23 cellular contexts compared by ENCODE assay signal in the genomic region with DNA sequence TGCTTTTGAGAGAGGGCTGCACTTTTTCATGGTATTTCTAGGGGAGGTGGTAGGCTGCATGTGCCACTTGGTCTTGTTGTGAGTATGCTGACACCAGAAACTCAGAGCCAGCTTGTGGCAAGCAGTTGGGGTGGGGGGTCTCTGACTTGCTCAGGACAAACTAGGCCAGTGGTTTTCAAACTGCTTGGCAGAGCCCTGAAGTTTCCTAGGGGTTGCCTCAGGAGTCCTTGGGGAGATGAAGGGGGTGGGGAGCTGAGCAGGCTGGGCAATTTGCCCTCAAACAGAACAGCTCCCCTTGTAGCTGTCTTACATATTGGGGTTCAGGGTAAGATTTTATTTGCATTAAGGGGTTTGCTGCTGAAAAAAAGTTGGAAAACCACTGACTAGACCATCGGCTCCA. TPM values are rescaled to one million over a fixed set of nuclear protein-coding genes. Genes with fewer than 3 reads are reported as not detected.
DNase-seq lines count a peak whose midpoint lies in the region; ATAC-seq, FAIRE-seq and TF ChIP-seq lines count a peak whose summit lies in the region.
"Had no signal": no experiment of that assay in that cellular context is flagged by ENCODE, and none has a peak within 500 bp of the region (broad histone marks: within the 10 kb centered on the region; RNA-seq: fewer than 3 reads in every experiment).

No MANE protein-coding gene starts in this region.

- H3K9me3 Mint-ChIP-seq in chondrocyte (ENCODE audit: low read depth), result no peaks in the 10 kb centered on the region
- H3K9me3 Mint-ChIP-seq: CD8-positive, alpha-beta memory T cell had no signal

- H3K4me1 ChIP-seq in Loucy (ENCODE audit: insufficient read depth, low read length, poor library complexity, severe bottlenecking) (peaks cover 31% of the 10 kb centered on the region), HepG2 (ENCODE audit: insufficient read depth, low read length) (peaks cover 32% of the 10 kb centered on the region), osteoblast (ENCODE audit: insufficient read depth, low read length) (peaks cover 39% of the 10 kb centered on the region)
- H3K4me1 ChIP-seq: BE2C had no signal

- BruUV-seq in HepG2 (replicated peaks; lab: Mats Ljungman, UMichigan), result no TSS peak

- intact Hi-C loops in HepG2 (cut with micrococcal nuclease; ENCODE audit: unreplicated experiment), result no loop called here

- CTCF ChIA-PET in HepG2 (lab: Yijun Ruan, JAX; ENCODE audit: low intra/inter-chr PET ratio, low total read pairs), result no interaction called here

- peaks cover 9% of the 10 kb centered on the region for H3K36me3 Mint-ChIP-seq in chondrocyte (ENCODE audit: low read depth)

- H3K4me3 ChIP-seq in Loucy (ENCODE audit: low read length, poor library complexity, severe bottlenecking) (peak overlapping the region; percentile 4), HepG2 (replicated peaks in 1 of 3; ENCODE audit: insufficient read depth in 1 of 3, low read depth in 2 of 3, low read length in 3 of 3) (no peak overlapping the region), osteoblast (ENCODE audit: insufficient read depth, low read length) (no peak overlapping the region)
- H3K4me3 ChIP-seq: HAP-1, K562 had no signal

- H4K20me1 ChIP-seq in Loucy (ENCODE audit: insufficient read depth, low read length, poor library complexity, severe bottlenecking) (peaks cover 9% of the 10 kb centered on the region), HepG2 (ENCODE audit: insufficient read depth, low read length) (no peaks in the 10 kb centered on the region), osteoblast (ENCODE audit: insufficient read depth, low read length) (peaks cover 38% of the 10 kb centered on the region)

- H3K4me2 ChIP-seq in Loucy (ENCODE audit: low read depth, low read length, poor library complexity, severe bottlenecking) (peak overlapping the region; percentile 91), HepG2 (ENCODE audit: low read depth, low read length) (no peak overlapping the region), osteoblast (ENCODE audit: insufficient read depth, low read length) (peak overlapping the region; percentile 4)

- ATAC-seq in HepG2, result no peak
- ATAC-seq in GM18909 (IDR thresholded peaks at IDR 0.05; ENCODE audit: poor library complexity, unreplicated experiment), result no peak
- no peak for ATAC-seq in HG02885 (IDR thresholded peaks at IDR 0.05; ENCODE audit: poor library complexity, unreplicated experiment)
- ATAC-seq: K562 had no signal

- DNase-seq in chondrocyte (ENCODE audit: low spot score), result no peak
- DNase-seq in HepG2 (ENCODE audit: low spot score), result no peak
- DNase-seq in osteoblast (ENCODE audit: insufficient read length, low spot score, missing footprints), result no peak
- no peak for DNase-seq in putamen (ENCODE audit: low spot score)
- DNase-seq: ACHN; BE2C; C1 segment of cervical spinal cord; CD4-positive, CD25-positive, alpha-beta regulatory T cell; CD8-positive, alpha-beta memory T cell; COR-L47; DMS 273 treated with DMSO at 0.1 percent for 48 hours; GDM1; IMR-90 had no signal

- POLR2A ChIA-PET in HepG2 (lab: Yijun Ruan, JAX), result interaction anchor here (1.4 to 18.7 kb wide), 3 partner anchors 9 to 24 kb away, joined by 6 to 1053 read pairs (median 19); a partner anchor contains a TSS

- peak overlapping the region; percentile 8 for H3K27ac Mint-ChIP-seq in chondrocyte (ENCODE audit: unreplicated experiment)
- H3K27ac Mint-ChIP-seq: CD4-positive, CD25-positive, alpha-beta regulatory T cell had no signal

- H3K9me3 ChIP-seq in Loucy (ENCODE audit: insufficient read depth, low read depth, low read length) (no peaks in the 10 kb centered on the region), HepG2 (ENCODE audit: low read length) (no peaks in the 10 kb centered on the region), osteoblast (ENCODE audit: low read depth, low read length) (no peaks in the 10 kb centered on the region)
- H3K9me3 ChIP-seq: BE2C, HAP-1 had no signal

- TF ChIP-seq POLR2A in HepG2 (IDR thresholded peaks at IDR 0.05; ENCODE audit: insufficient read depth in 1 of 2, low read depth in 2 of 2, low read length in 2 of 2), result no peak

- H3K27ac ChIP-seq in HepG2 (ENCODE audit: extremely low read length, insufficient read depth, low read length) (no peak overlapping the region), osteoblast (ENCODE audit: low read depth, low read length) (no peak overlapping the region)
- H3K27ac ChIP-seq: HL-60 had no signal

- FAIRE-seq in HepG2 (lab: Jason Lieb, UNC), result no peak
- FAIRE-seq: A204.1, GM12892, GM18507, H1, K562 had no signal

- H3K27me3 ChIP-seq in Loucy (ENCODE audit: insufficient read depth, low read length, poor library complexity, severe bottlenecking), result no peaks in the 10 kb centered on the region
- H3K27me3 ChIP-seq in HepG2 (ENCODE audit: control insufficient read depth in 1 of 2, insufficient read depth in 2 of 2, low read length in 2 of 2), result no peaks in the 10 kb centered on the region; a peak in 1 of 5 replicates
- H3K27me3 ChIP-seq in osteoblast (ENCODE audit: insufficient read depth, low read length), result no peaks in the 10 kb centered on the region
- H3K27me3 ChIP-seq: BE2C had no signal

- H3K4me1 Mint-ChIP-seq in chondrocyte (ENCODE audit: low read depth), result peaks cover 41% of the 10 kb centered on the region
- H3K4me1 Mint-ChIP-seq: CD8-positive, alpha-beta memory T cell had no signal

- H3K27me3 Mint-ChIP-seq in chondrocyte (ENCODE audit: low read depth), result no peaks in the 10 kb centered on the region

- H3K36me3 ChIP-seq in Loucy (ENCODE audit: insufficient read depth, low read length) (no peaks in the 10 kb centered on the region), HepG2 (replicated peaks in 1 of 2; ENCODE audit: control insufficient read depth in 1 of 2, insufficient read depth in 2 of 2, low read length in 2 of 2) (peaks cover 27 to 38% of the 10 kb centered on the region in 2 experiments), osteoblast (ENCODE audit: insufficient read depth, low read length) (peaks cover 46% of the 10 kb centered on the region)

- H3K79me2 ChIP-seq in Loucy (ENCODE audit: insufficient read depth, low read length), result peaks cover 50% of the 10 kb centered on the region
- H3K79me2 ChIP-seq in HepG2 (ENCODE audit: insufficient read depth, low read length), result peaks cover 34% of the 10 kb centered on the region
- H3K79me2 ChIP-seq in osteoblast (ENCODE audit: insufficient read depth, low read length), result peaks cover 71% of the 10 kb centered on the region

- no peak for TF ChIP-seq CTCF in Loucy (conservative IDR thresholded peaks at IDR 0.05; ENCODE audit: low read length)
- no peak for TF ChIP-seq CTCF in chondrocyte (IDR thresholded peaks at IDR 0.05)
- no peak for TF ChIP-seq CTCF in HepG2 (CRISPR knock-in tag; IDR thresholded peaks at IDR 0.05)
- no peak for TF ChIP-seq CTCF in osteoblast (IDR thresholded peaks at IDR 0.05; ENCODE audit: extremely low read depth, low read depth, low read length)

- H2AFZ ChIP-seq in Loucy (ENCODE audit: low read length) (no peak overlapping the region), HepG2 (ENCODE audit: low read length) (no peak overlapping the region), osteoblast (ENCODE audit: low read length) (no peak overlapping the region)

- peak overlapping the region; percentile 97 for H3K9ac ChIP-seq in Loucy (ENCODE audit: low read depth, low read length, poor library complexity, severe bottlenecking)
- H3K9ac ChIP-seq in HepG2 (ENCODE audit: insufficient read depth, low read depth, low read length), result no peak overlapping the region

- no peak overlapping the region for H3K4me3 Mint-ChIP-seq in chondrocyte (ENCODE audit: unreplicated experiment)
- H3K4me3 Mint-ChIP-seq: CD8-positive, alpha-beta memory T cell had no signal

- in situ Hi-C loops in HepG2 (cut with HindIII; ENCODE audit: extremely low pct_ligation_motif_present, low pct_unique_long_range_greater_than_20kb), result loop anchor here (25.0 kb wide), 1 partner anchor 827 kb away; a partner anchor contains a TSS

- H3F3A ChIP-seq in Loucy (ENCODE audit: low read depth), result no peaks in the 10 kb centered on the region

- TF ChIP-seq EP300 in HepG2 (IDR thresholded peaks at IDR 0.05; ENCODE audit: low read depth in 2 of 2, low read length in 2 of 2) (no peak), HepG2 (CRISPR knock-in tag; IDR thresholded peaks at IDR 0.05; ENCODE audit: borderline replicate concordance) (no peak)

- H3K9me2 ChIP-seq in Loucy (replicated peaks; ENCODE audit: low read depth, low read length), result no peaks in the 10 kb centered on the region

- WGBS in HepG2 (ENCODE audit: low lambda C conversion rate), result 94% methylated on average over 1 of the region's 1 CpG

- TF ChIP-seq RAD21 in HepG2 (CRISPR knock-in tag; IDR thresholded peaks at IDR 0.05), result no peak

RNA-seq across cellular contexts. Expression of a gene that starts 3.9 kb away (rescaled TPM):
- total RNA-seq in chondrocyte, result 21.8 to 34.2 TPM (median 25.9 TPM) in 3 replicates
- 26.6 and 28.1 TPM in 2 replicates for total RNA-seq in HepG2 (2016; rRNA removed; fragmentation: Illumina TruSeq; extraction: Trizol)
- total RNA-seq in HepG2 (2016; cell fraction: cytosol; rRNA removed; fragmentation: Illumina TruSeq; extraction: Trizol; ENCODE audit: low read depth), result 5.8 and 7.1 TPM in 2 replicates
- total RNA-seq in HepG2 (2016; cell fraction: insoluble cytoplasmic fraction; rRNA removed; fragmentation: Illumina TruSeq; extraction: Trizol), result 23.5 and 29.8 TPM in 2 replicates
- total RNA-seq in HepG2 (2016; cell fraction: membrane; rRNA removed; fragmentation: Illumina TruSeq; extraction: Trizol), result 24.4 and 25.0 TPM in 2 replicates
- 38.0 and 39.0 TPM in 2 replicates for total RNA-seq in HepG2 (2016; cell fraction: nucleus; rRNA removed; fragmentation: Illumina TruSeq; extraction: Trizol)
- 49.8 and 58.5 TPM in 2 replicates for polyA plus RNA-seq in HepG2 (2011; rRNA removed)
- 47.5 and 52.5 TPM in 2 replicates for polyA plus RNA-seq in HepG2 (2011; cell fraction: cytosol; rRNA removed)
- 125 and 134 TPM in 2 replicates for polyA plus RNA-seq in HepG2 (2011; cell fraction: nucleus; rRNA removed)
- polyA plus RNA-seq in HepG2 (2012), result 58.4 and 61.4 TPM in 2 replicates
- 5.0 and 5.6 TPM in 2 replicates for polyA plus RNA-seq in HepG2 (2016; cell fraction: cytosol; fragmentation: Illumina TruSeq; extraction: Trizol; ENCODE audit: low read depth)
- 24.9 and 26.1 TPM in 2 replicates for polyA plus RNA-seq in HepG2 (2016; cell fraction: insoluble cytoplasmic fraction; fragmentation: Illumina TruSeq; extraction: Trizol; ENCODE audit: low read depth)
- polyA plus RNA-seq in HepG2 (2016; cell fraction: membrane; fragmentation: Illumina TruSeq; extraction: Trizol; ENCODE audit: low read depth), result 16.9 and 17.1 TPM in 2 replicates
- 62.1 and 68.2 TPM in 2 replicates for polyA plus RNA-seq in HepG2 (2016; cell fraction: nucleus; fragmentation: Illumina TruSeq; extraction: Trizol; ENCODE audit: insufficient read depth, low read depth)
- 14.9 and 41.6 TPM in 2 replicates for polyA minus RNA-seq in HepG2 (2011; rRNA and poly(A)+ RNA removed; ENCODE audit: low replicate concordance)
- polyA minus RNA-seq in HepG2 (2011; cell fraction: cytosol; rRNA and poly(A)+ RNA removed), result 15.1 and 17.5 TPM in 2 replicates
- 64.5 and 72.0 TPM in 2 replicates for polyA minus RNA-seq in HepG2 (2011; cell fraction: nucleus; rRNA and poly(A)+ RNA removed)
- total RNA-seq in osteoblast, result 19.5 and 21.2 TPM in 2 replicates
- polyA plus RNA-seq: CD4-positive, CD25-positive, alpha-beta regulatory T cell had no signal

RNA-seq across cellular contexts. Expression of a gene that starts 7.9 kb away (rescaled TPM):
- 11.0 to 20.7 TPM (median 11.2 TPM) in 3 replicates for total RNA-seq in chondrocyte
- total RNA-seq in HepG2 (2016; rRNA removed; fragmentation: Illumina TruSeq; extraction: Trizol), result 8.3 and 16.5 TPM in 2 replicates
- total RNA-seq in HepG2 (2016; cell fraction: cytosol; rRNA removed; fragmentation: Illumina TruSeq; extraction: Trizol; ENCODE audit: low read depth), result 2.5 and 3.0 TPM in 2 replicates
- total RNA-seq in HepG2 (2016; cell fraction: insoluble cytoplasmic fraction; rRNA removed; fragmentation: Illumina TruSeq; extraction: Trizol), result 8.0 and 15.9 TPM in 2 replicates
- 7.4 and 8.8 TPM in 2 replicates for total RNA-seq in HepG2 (2016; cell fraction: membrane; rRNA removed; fragmentation: Illumina TruSeq; extraction: Trizol)
- total RNA-seq in HepG2 (2016; cell fraction: nucleus; rRNA removed; fragmentation: Illumina TruSeq; extraction: Trizol), result 19.8 and 23.1 TPM in 2 replicates
- 22.5 and 26.5 TPM in 2 replicates for polyA plus RNA-seq in HepG2 (2011; rRNA removed)
- 7.4 and 8.8 TPM in 2 replicates for polyA plus RNA-seq in HepG2 (2011; cell fraction: cytosol; rRNA removed)
- 76.6 and 82.6 TPM in 2 replicates for polyA plus RNA-seq in HepG2 (2011; cell fraction: nucleus; rRNA removed)
- polyA plus RNA-seq in HepG2 (2012), result 17.5 and 26.4 TPM in 2 replicates
- polyA plus RNA-seq in HepG2 (2016; cell fraction: cytosol; fragmentation: Illumina TruSeq; extraction: Trizol; ENCODE audit: low read depth), result 3.7 and 5.1 TPM in 2 replicates
- 11.7 and 14.7 TPM in 2 replicates for polyA plus RNA-seq in HepG2 (2016; cell fraction: insoluble cytoplasmic fraction; fragmentation: Illumina TruSeq; extraction: Trizol; ENCODE audit: low read depth)
- 7.2 and 7.4 TPM in 2 replicates for polyA plus RNA-seq in HepG2 (2016; cell fraction: membrane; fragmentation: Illumina TruSeq; extraction: Trizol; ENCODE audit: low read depth)
- polyA plus RNA-seq in HepG2 (2016; cell fraction: nucleus; fragmentation: Illumina TruSeq; extraction: Trizol; ENCODE audit: insufficient read depth, low read depth), result 47.6 and 61.8 TPM in 2 replicates
- 10.2 and 19.7 TPM in 2 replicates for polyA minus RNA-seq in HepG2 (2011; rRNA and poly(A)+ RNA removed; ENCODE audit: low replicate concordance)
- 2.6 and 4.5 TPM in 2 replicates for polyA minus RNA-seq in HepG2 (2011; cell fraction: cytosol; rRNA and poly(A)+ RNA removed)
- polyA minus RNA-seq in HepG2 (2011; cell fraction: nucleus; rRNA and poly(A)+ RNA removed), result 55.5 and 56.2 TPM in 2 replicates
- total RNA-seq in osteoblast, result 7.6 and 9.1 TPM in 2 replicates

RNA-seq across cellular contexts. Expression of a gene that starts 10.7 kb away (rescaled TPM):
- total RNA-seq in chondrocyte, result 135 to 182 TPM (median 136 TPM) in 3 replicates
- total RNA-seq in HepG2 (2016; rRNA removed; fragmentation: Illumina TruSeq; extraction: Trizol), result 173 and 233 TPM in 2 replicates
- 164 and 170 TPM in 2 replicates for total RNA-seq in HepG2 (2016; cell fraction: cytosol; rRNA removed; fragmentation: Illumina TruSeq; extraction: Trizol; ENCODE audit: low read depth)
- 151 and 261 TPM in 2 replicates for total RNA-seq in HepG2 (2016; cell fraction: insoluble cytoplasmic fraction; rRNA removed; fragmentation: Illumina TruSeq; extraction: Trizol)
- 240 and 258 TPM in 2 replicates for total RNA-seq in HepG2 (2016; cell fraction: membrane; rRNA removed; fragmentation: Illumina TruSeq; extraction: Trizol)
- total RNA-seq in HepG2 (2016; cell fraction: nucleus; rRNA removed; fragmentation: Illumina TruSeq; extraction: Trizol), result 233 and 257 TPM in 2 replicates
- polyA plus RNA-seq in HepG2 (2011; rRNA removed), result 524 and 560 TPM in 2 replicates
- 223 and 254 TPM in 2 replicates for polyA plus RNA-seq in HepG2 (2011; cell fraction: cytosol; rRNA removed)
- 1,653 and 1,890 TPM in 2 replicates for polyA plus RNA-seq in HepG2 (2011; cell fraction: nucleus; rRNA removed)
- polyA plus RNA-seq in HepG2 (2012), result 250 and 273 TPM in 2 replicates
- 203 and 217 TPM in 2 replicates for polyA plus RNA-seq in HepG2 (2016; cell fraction: cytosol; fragmentation: Illumina TruSeq; extraction: Trizol; ENCODE audit: low read depth)
- polyA plus RNA-seq in HepG2 (2016; cell fraction: insoluble cytoplasmic fraction; fragmentation: Illumina TruSeq; extraction: Trizol; ENCODE audit: low read depth), result 267 and 292 TPM in 2 replicates
- polyA plus RNA-seq in HepG2 (2016; cell fraction: membrane; fragmentation: Illumina TruSeq; extraction: Trizol; ENCODE audit: low read depth), result 282 and 307 TPM in 2 replicates
- 742 and 751 TPM in 2 replicates for polyA plus RNA-seq in HepG2 (2016; cell fraction: nucleus; fragmentation: Illumina TruSeq; extraction: Trizol; ENCODE audit: insufficient read depth, low read depth)
- 87.7 and 98.1 TPM in 2 replicates for polyA minus RNA-seq in HepG2 (2011; rRNA and poly(A)+ RNA removed; ENCODE audit: low replicate concordance)
- 48.4 and 51.4 TPM in 2 replicates for polyA minus RNA-seq in HepG2 (2011; cell fraction: cytosol; rRNA and poly(A)+ RNA removed)
- polyA minus RNA-seq in HepG2 (2011; cell fraction: nucleus; rRNA and poly(A)+ RNA removed), result 305 and 331 TPM in 2 replicates
- 42.3 and 51.9 TPM in 2 replicates for total RNA-seq in osteoblast

RNA-seq across cellular contexts. Expression of a gene that starts 24.6 kb away (rescaled TPM):
- total RNA-seq in chondrocyte (7.3 to 8.2 TPM (median 7.6 TPM) in 3 replicates), HepG2 (2016; rRNA removed; fragmentation: Illumina TruSeq; extraction: Trizol) (13.6 and 14.5 TPM in 2 replicates), osteoblast (5.4 and 8.0 TPM in 2 replicates)
- 11.3 and 13.1 TPM in 2 replicates for total RNA-seq in HepG2 (2016; cell fraction: cytosol; rRNA removed; fragmentation: Illumina TruSeq; extraction: Trizol; ENCODE audit: low read depth)
- 10.5 and 16.1 TPM in 2 replicates for total RNA-seq in HepG2 (2016; cell fraction: insoluble cytoplasmic fraction; rRNA removed; fragmentation: Illumina TruSeq; extraction: Trizol)
- 14.8 and 16.4 TPM in 2 replicates for total RNA-seq in HepG2 (2016; cell fraction: membrane; rRNA removed; fragmentation: Illumina TruSeq; extraction: Trizol)
- total RNA-seq in HepG2 (2016; cell fraction: nucleus; rRNA removed; fragmentation: Illumina TruSeq; extraction: Trizol), result 10.9 and 15.9 TPM in 2 replicates
- 31.8 and 35.0 TPM in 2 replicates for polyA plus RNA-seq in HepG2 (2011; rRNA removed)
- 26.7 and 26.8 TPM in 2 replicates for polyA plus RNA-seq in HepG2 (2011; cell fraction: cytosol; rRNA removed)
- 13.9 and 15.8 TPM in 2 replicates for polyA plus RNA-seq in HepG2 (2011; cell fraction: nucleus; rRNA removed)
- polyA plus RNA-seq in HepG2 (2012), result 11.3 and 15.2 TPM in 2 replicates
- 29.8 and 33.7 TPM in 2 replicates for polyA plus RNA-seq in HepG2 (2016; cell fraction: cytosol; fragmentation: Illumina TruSeq; extraction: Trizol; ENCODE audit: low read depth)
- 16.7 and 23.2 TPM in 2 replicates for polyA plus RNA-seq in HepG2 (2016; cell fraction: insoluble cytoplasmic fraction; fragmentation: Illumina TruSeq; extraction: Trizol; ENCODE audit: low read depth)
- polyA plus RNA-seq in HepG2 (2016; cell fraction: membrane; fragmentation: Illumina TruSeq; extraction: Trizol; ENCODE audit: low read depth), result 23.7 and 26.4 TPM in 2 replicates
- polyA plus RNA-seq in HepG2 (2016; cell fraction: nucleus; fragmentation: Illumina TruSeq; extraction: Trizol; ENCODE audit: insufficient read depth, low read depth), result 20.7 and 24.1 TPM in 2 replicates
- 56.0 and 72.1 TPM in 2 replicates for polyA minus RNA-seq in HepG2 (2011; rRNA and poly(A)+ RNA removed; ENCODE audit: low replicate concordance)
- polyA minus RNA-seq in HepG2 (2011; cell fraction: cytosol; rRNA and poly(A)+ RNA removed), result 22.0 and 25.8 TPM in 2 replicates
- 19.6 and 28.8 TPM in 2 replicates for polyA minus RNA-seq in HepG2 (2011; cell fraction: nucleus; rRNA and poly(A)+ RNA removed)

RNA-seq across cellular contexts. Expression of a gene that starts 42.1 kb away (rescaled TPM):
- 40.3 to 63.9 TPM (median 44.0 TPM) in 3 replicates for total RNA-seq in chondrocyte
- total RNA-seq in HepG2 (2016; rRNA removed; fragmentation: Illumina TruSeq; extraction: Trizol), result 0.48 and 0.95 TPM in 2 replicates
- 0.30 TPM in 1 of 2 replicates, not detected in the other for total RNA-seq in HepG2 (2016; cell fraction: cytosol; rRNA removed; fragmentation: Illumina TruSeq; extraction: Trizol; ENCODE audit: low read depth)
- 0.21 and 0.91 TPM in 2 replicates for total RNA-seq in HepG2 (2016; cell fraction: insoluble cytoplasmic fraction; rRNA removed; fragmentation: Illumina TruSeq; extraction: Trizol)
- 0.12 and 0.31 TPM in 2 replicates for total RNA-seq in HepG2 (2016; cell fraction: membrane; rRNA removed; fragmentation: Illumina TruSeq; extraction: Trizol)
- 1.2 TPM in 2 replicates for total RNA-seq in HepG2 (2016; cell fraction: nucleus; rRNA removed; fragmentation: Illumina TruSeq; extraction: Trizol)
- 1.1 and 1.8 TPM in 2 replicates for polyA plus RNA-seq in HepG2 (2011; rRNA removed)
- 0.69 and 0.98 TPM in 2 replicates for polyA plus RNA-seq in HepG2 (2011; cell fraction: cytosol; rRNA removed)
- 9.4 and 11.6 TPM in 2 replicates for polyA plus RNA-seq in HepG2 (2011; cell fraction: nucleus; rRNA removed)
- 1.7 and 2.3 TPM in 2 replicates for polyA plus RNA-seq in HepG2 (2012)
- polyA plus RNA-seq in HepG2 (2016; cell fraction: cytosol; fragmentation: Illumina TruSeq; extraction: Trizol; ENCODE audit: low read depth), result 0.12 and 0.14 TPM in 2 replicates
- polyA plus RNA-seq in HepG2 (2016; cell fraction: insoluble cytoplasmic fraction; fragmentation: Illumina TruSeq; extraction: Trizol; ENCODE audit: low read depth), result 0.27 and 0.67 TPM in 2 replicates
- polyA plus RNA-seq in HepG2 (2016; cell fraction: membrane; fragmentation: Illumina TruSeq; extraction: Trizol; ENCODE audit: low read depth), result 0.16 and 0.19 TPM in 2 replicates
- polyA plus RNA-seq in HepG2 (2016; cell fraction: nucleus; fragmentation: Illumina TruSeq; extraction: Trizol; ENCODE audit: insufficient read depth, low read depth), result 3.6 and 3.8 TPM in 2 replicates
- polyA minus RNA-seq in HepG2 (2011; rRNA and poly(A)+ RNA removed; ENCODE audit: low replicate concordance), result 3.1 TPM in 1 of 2 replicates, not detected in the other
- polyA minus RNA-seq in HepG2 (2011; cell fraction: cytosol; rRNA and poly(A)+ RNA removed), result 0.59 and 1.5 TPM in 2 replicates
- polyA minus RNA-seq in HepG2 (2011; cell fraction: nucleus; rRNA and poly(A)+ RNA removed), result 0.99 and 1.9 TPM in 2 replicates
- total RNA-seq in osteoblast, result 18.1 and 19.7 TPM in 2 replicates
